Comparison of ENCODE assay signal across 16 cellular contexts in the genomic region with DNA sequence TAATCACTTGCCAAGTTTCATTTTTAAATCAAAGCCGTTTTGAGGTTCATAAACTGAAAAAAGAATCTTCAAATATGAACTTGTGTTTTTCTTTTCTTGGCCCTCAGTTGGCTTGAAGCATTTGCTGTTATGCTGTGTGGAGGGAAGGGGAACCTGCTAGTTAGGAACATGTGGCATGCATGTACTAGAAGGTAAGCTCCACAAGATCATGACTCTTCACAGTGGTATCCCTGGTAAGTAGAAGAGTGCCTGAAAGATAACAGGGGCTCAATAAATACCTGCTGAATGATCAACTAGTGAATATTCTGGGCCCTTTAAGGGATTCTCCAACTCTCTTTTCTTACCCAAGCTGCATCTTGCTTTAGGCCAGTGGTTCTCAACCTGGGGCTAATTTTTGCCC.
"Had no signal": no experiment of that assay in that cellular context is flagged by ENCODE, and none has a peak within 500 bp of the region (broad histone marks: within the 10 kb centered on the region; RNA-seq: fewer than 3 reads in every experiment).

No MANE protein-coding gene starts in this region.

- H3K27ac ChIP-seq: cardiac muscle cell, thyroid gland had no signal

- H3K9me3 ChIP-seq: SK-N-SH, thyroid gland had no signal

- ATAC-seq: natural killer cell had no signal

- H3K9ac ChIP-seq: SK-N-SH had no signal

- H3K4me2 ChIP-seq: SK-N-SH had no signal

- H3K4me3 ChIP-seq: cardiac muscle cell, lung, thyroid gland had no signal

- DNase-seq: activated CD4-positive, alpha-beta memory T cell treated with anti-CD3 and anti-CD28 coated beads for 36 hours; activated CD4-positive, alpha-beta T cell treated with anti-CD3 and anti-CD28 coated beads for 48 hours; activated effector memory CD4-positive, alpha-beta T cell treated with Interleukin-2 at 50 U/mL for 16 hours; activated naive CD4-positive, alpha-beta T cell treated with anti-CD3 and anti-CD28 coated beads, Interleukin-2, amount 10 ng/mL, durations not matched to agents 7 days and 5 days; activated T-cell treated with anti-CD3 and anti-CD28 coated beads, Interleukin-2, amount 50 U/mL, for 48 hours; dermis blood vessel endothelial cell; effector memory CD4-positive, alpha-beta T cell; kidney glomerular epithelial cell; natural killer cell; retina; SK-N-SH; stimulated activated CD4-positive, alpha-beta T cell treated with anti-CD3 and anti-CD28 coated beads, Interleukin-4, amount 100 ng/mL, for 24 hours; stimulated activated naive CD4-positive, alpha-beta T cell treated with Interleukin-2 at 50 U/mL for 16 hours; thyroid gland had no signal

- H3K27me3 ChIP-seq: cardiac muscle cell, thyroid gland had no signal

- H3K36me3 ChIP-seq: cardiac muscle cell, thyroid gland had no signal
